ENCODE assay signal across 1 cellular context in genomic region chr4:55560096-55560495, GRCh38.
TF ChIP-seq lines count a peak whose summit lies in the region.

No MANE protein-coding gene starts in this region.

TF ChIP-seq in K562, 482 proteins besides CTCF, POLR2A, EP300 and RAD21 (continued from another document and continues in another):
- TF ChIP-seq PBX2 (CRISPR knock-in tag; IDR thresholded peaks at IDR 0.05; ENCODE audit: low read depth): no peak
- no peak for TF ChIP-seq PBX2 (tag; conservative IDR thresholded peaks at IDR 0.05; ENCODE audit: low read depth)
- TF ChIP-seq BCOR (IDR thresholded peaks at IDR 0.05): peak; percentile 17; the same call in 1 of the 2 replicates
- TF ChIP-seq RBM25 (IDR thresholded peaks at IDR 0.05; ENCODE audit: low read depth, low read length, severe bottlenecking): peak; percentile 10
- TF ChIP-seq TOE1 (IDR thresholded peaks at IDR 0.05; ENCODE audit: borderline replicate concordance): no peak
- TF ChIP-seq TOE1 (CRISPR knock-in tag; IDR thresholded peaks at IDR 0.05; ENCODE audit: borderline replicate concordance, low read depth): no peak
- 0 out of 4 replicates have a peak, but pooled peaks of 1 of the 2 experiments have one; percentile 22 for TF ChIP-seq ARNT (IDR thresholded peaks at IDR 0.05)
- TF ChIP-seq PKNOX1 (IDR thresholded peaks at IDR 0.05): no peak
- peak; percentile 88 for TF ChIP-seq ZEB2 (IDR thresholded peaks at IDR 0.05)
- TF ChIP-seq SRF (CRISPR knock-in tag; IDR thresholded peaks at IDR 0.05): peak in 1 of 2 experiments; percentile 47; a peak in 1 of 4 replicates
- no peak for TF ChIP-seq XRCC4 (IDR thresholded peaks at IDR 0.05; ENCODE audit: extremely low read depth, insufficient read depth, insufficient read length)
- no peak for TF ChIP-seq CSDE1 (IDR thresholded peaks at IDR 0.05)
- no peak for TF ChIP-seq MCM5 (IDR thresholded peaks at IDR 0.05; ENCODE audit: low read depth)
- TF ChIP-seq SMAD4 (CRISPR knock-in tag; conservative IDR thresholded peaks at IDR 0.05): 0 out of 2 replicates have a peak, but pooled peaks have one; percentile 12
- TF ChIP-seq DPF2 (IDR thresholded peaks at IDR 0.05): peak; percentile 84; the same call in 1 of the 2 replicates
- TF ChIP-seq SMARCA4 (IDR thresholded peaks at IDR 0.05): peak; percentile 86
- TF ChIP-seq TRIM28 (IDR thresholded peaks at IDR 0.05): 0 out of 2 replicates have a peak, but pooled peaks have one; percentile 28
- no peak for TF ChIP-seq LEF1 (IDR thresholded peaks at IDR 0.05)
- TF ChIP-seq ZNF280A (IDR thresholded peaks at IDR 0.05; ENCODE audit: low read depth, partially characterized antibody): no peak
- TF ChIP-seq RCOR1 (IDR thresholded peaks at IDR 0.05; ENCODE audit: borderline replicate concordance in 1 of 2, low read depth in 2 of 2, low read length in 2 of 2): peak in 1 of 2 experiments; percentile 44; a peak in 1 of 4 replicates
- 0 out of 2 replicates have a peak, but pooled peaks have one; percentile 31 for TF ChIP-seq MYC (IDR thresholded peaks at IDR 0.05; ENCODE audit: low read depth, low read length)
- no peak for TF ChIP-seq MYC (CRISPR knock-in tag; IDR thresholded peaks at IDR 0.05; ENCODE audit: borderline replicate concordance, low read depth)
- TF ChIP-seq ARID1B (IDR thresholded peaks at IDR 0.05): peak; percentile 92
- TF ChIP-seq NCOR1 (IDR thresholded peaks at IDR 0.05): peak; percentile 49
- TF ChIP-seq ZNF57 (CRISPR knock-in tag; IDR thresholded peaks at IDR 0.05): no peak
- peak; percentile 67 for TF ChIP-seq MTA2 (IDR thresholded peaks at IDR 0.05; ENCODE audit: low read depth)
- peak; percentile 67 for TF ChIP-seq TEAD4 (IDR thresholded peaks at IDR 0.05; ENCODE audit: low read length)
- no peak for TF ChIP-seq TEAD4 (CRISPR knock-in tag; IDR thresholded peaks at IDR 0.05; ENCODE audit: borderline replicate concordance)
- no peak for TF ChIP-seq ZSCAN32 (CRISPR knock-in tag; IDR thresholded peaks at IDR 0.05)
- no peak for TF ChIP-seq ZNF511 (CRISPR knock-in tag; IDR thresholded peaks at IDR 0.05)
- no peak for TF ChIP-seq CHD1 (IDR thresholded peaks at IDR 0.05; ENCODE audit: low read length)
- TF ChIP-seq ZNF589 (CRISPR knock-in tag; IDR thresholded peaks at IDR 0.05; ENCODE audit: low read depth): no peak
- peak in 1 of 2 experiments; percentile 35; a peak in 1 of 4 replicates for TF ChIP-seq TRIM24 (IDR thresholded peaks at IDR 0.05)
- peak; percentile 66; the same call in 1 of the 2 replicates for TF ChIP-seq SMARCC2 (IDR thresholded peaks at IDR 0.05; ENCODE audit: low read depth)
- TF ChIP-seq TCF3 (CRISPR knock-in tag; IDR thresholded peaks at IDR 0.05): peak; percentile 83
- TF ChIP-seq DMBX1 (CRISPR knock-in tag; IDR thresholded peaks at IDR 0.05; ENCODE audit: borderline replicate concordance): no peak
- TF ChIP-seq CREB3L1 (IDR thresholded peaks at IDR 0.05; ENCODE audit: borderline replicate concordance, low read depth): no peak
- TF ChIP-seq FOXM1 (IDR thresholded peaks at IDR 0.05; ENCODE audit: low read depth): peak; percentile 65; the same call in 1 of the 2 replicates
- TF ChIP-seq FOXM1 (CRISPR knock-in tag; IDR thresholded peaks at IDR 0.05; ENCODE audit: low read depth): no peak
- no peak for TF ChIP-seq ZNF445 (CRISPR knock-in tag; IDR thresholded peaks at IDR 0.05; ENCODE audit: low read depth)
- no peak for TF ChIP-seq ZNF175 (CRISPR knock-in tag; IDR thresholded peaks at IDR 0.05; ENCODE audit: low read depth)
- no peak for TF ChIP-seq WHSC1 (IDR thresholded peaks at IDR 0.05; ENCODE audit: low read length)
- peak; percentile 22 for TF ChIP-seq CCNT2 (IDR thresholded peaks at IDR 0.05; ENCODE audit: borderline replicate concordance, extremely low read depth, insufficient read length, low read depth, low read length)
- no peak for TF ChIP-seq RREB1 (CRISPR knock-in tag; IDR thresholded peaks at IDR 0.05)
- no peak for TF ChIP-seq U2AF2 (optimal IDR thresholded peaks at IDR 0.05; ENCODE audit: low read depth, low read length)
- peak; percentile 57; the same call in 1 of the 2 replicates for TF ChIP-seq SOX6 (IDR thresholded peaks at IDR 0.05)
- no peak for TF ChIP-seq XRCC3 (IDR thresholded peaks at IDR 0.05)
- TF ChIP-seq CBX3 (IDR thresholded peaks at IDR 0.05; ENCODE audit: borderline replicate concordance in 1 of 2, low read length in 2 of 2): 0 out of 3 replicates have a peak, but pooled peaks of 1 of the 2 experiments have one; percentile 12
- 0 out of 2 replicates have a peak, but pooled peaks have one; percentile 26 for TF ChIP-seq FOSL1 (tag; conservative IDR thresholded peaks at IDR 0.05)
- TF ChIP-seq ZNF785 (CRISPR knock-in tag; IDR thresholded peaks at IDR 0.05): no peak
- TF ChIP-seq VEZF1 (CRISPR knock-in tag; IDR thresholded peaks at IDR 0.05): peak; percentile 62
- no peak for TF ChIP-seq ZBTB33 (CRISPR knock-in tag; IDR thresholded peaks at IDR 0.05)
- TF ChIP-seq JUN (IDR thresholded peaks at IDR 0.05; ENCODE audit: borderline replicate concordance, low read depth, low read length): no peak
- TF ChIP-seq JUN (CRISPR knock-in tag; IDR thresholded peaks at IDR 0.05; ENCODE audit: borderline replicate concordance): no peak
- TF ChIP-seq TAL1 (IDR thresholded peaks at IDR 0.05): peak; percentile 81
- TF ChIP-seq CBFA2T3 (IDR thresholded peaks at IDR 0.05): peak; percentile 77
